19 cellular contexts compared by ENCODE assay signal in genomic region chr7:19362099-19362498, GRCh38.
DNase-seq lines count a peak whose midpoint lies in the region; ATAC-seq, FAIRE-seq and TF ChIP-seq lines count a peak whose summit lies in the region.
"Had no signal": no experiment of that assay in that cellular context is flagged by ENCODE, and none has a peak within 500 bp of the region (broad histone marks: within the 10 kb centered on the region; RNA-seq: fewer than 3 reads in every experiment).

No MANE protein-coding gene starts in this region.

- no peaks in the 10 kb centered on the region for H3K4me1 ChIP-seq in RWPE2 (ENCODE audit: insufficient read depth, poor library complexity, severe bottlenecking)
- H3K4me1 ChIP-seq: A549, prostate gland, uterus had no signal

- no peak for TF ChIP-seq CTCF in RWPE2 (IDR thresholded peaks at IDR 0.05; ENCODE audit: poor library complexity, severe bottlenecking)

- no peaks in the 10 kb centered on the region for H3K9me3 ChIP-seq in RWPE2 (ENCODE audit: severe bottlenecking)
- H3K9me3 ChIP-seq: A549, prostate gland, uterus had no signal

- no peaks in the 10 kb centered on the region for H3K36me3 ChIP-seq in RWPE2 (ENCODE audit: low read depth)
- H3K36me3 ChIP-seq: prostate gland, uterus had no signal

- H3K4me3 ChIP-seq in RWPE2 (ENCODE audit: severe bottlenecking) = no peak overlapping the region
- H3K4me3 ChIP-seq: A549, prostate gland, SK-N-MC, uterus had no signal

- ATAC-seq in RWPE2 (ENCODE audit: low read depth) (peak; percentile 74), GM18498 (IDR thresholded peaks at IDR 0.05; ENCODE audit: unreplicated experiment) (no peak)
- ATAC-seq: A549 had no signal

- peak; percentile 28 for DNase-seq in AG08395 (ENCODE audit: low spot score)
- peak; percentile 13 for DNase-seq in HPDE6-E6E7 (ENCODE audit: extremely low spot score)
- DNase-seq in RWPE2 (ENCODE audit: low spot score) = no peak
- DNase-seq in fibroblast of gingiva (ENCODE audit: low read depth) = peak; percentile 21
- DNase-seq in RCC 7860 (ENCODE audit: low spot score) = no peak
- no peak for DNase-seq in GM19238 (ENCODE audit: insufficient read length, low spot score)
- no peak for DNase-seq in stimulated activated CD4-positive, alpha-beta T cell treated with anti-CD3 and anti-CD28 coated beads, Interleukin-1b, Interleukin-23, amount 100 ng/mL, for 48 hours
- DNase-seq: activated naive CD4-positive, alpha-beta T cell treated with anti-CD3 and anti-CD28 coated beads, Interleukin-2, amount 50 U/mL, for 16 hours; activated T-cell treated with anti-CD3 and anti-CD28 coated beads, Interleukin-2, amount 50 U/mL, for 48 hours; cortex of kidney; midbrain; NCI-H146; nephron progenitor cell; substantia nigra; uterus had no signal

- no peak for FAIRE-seq in RCC 7860 (lab: Jason Lieb, UNC)
- FAIRE-seq: A549 had no signal

- no peaks in the 10 kb centered on the region for H3K27me3 ChIP-seq in RWPE2 (ENCODE audit: insufficient read depth, poor library complexity, severe bottlenecking)
- H3K27me3 ChIP-seq: uterus had no signal

- no peak overlapping the region for H3K27ac ChIP-seq in RWPE2 (ENCODE audit: poor library complexity, severe bottlenecking)
- H3K27ac ChIP-seq: A549, prostate gland, SK-N-MC, uterus had no signal

Comparison
In these comparisons a context has a peak if more than half of its experiments do, and no peak if none do; other contexts are left out.
1. DNase-seq: peak in AG08395 (single experiment), HPDE6-E6E7 (single experiment) and fibroblast of gingiva (single experiment); none in RWPE2 (single experiment), RCC 7860 (single experiment), GM19238 (single experiment) and stimulated activated CD4-positive, alpha-beta T cell treated with anti-CD3 and anti-CD28 coated beads, Interleukin-1b, Interleukin-23, amount 100 ng/mL, for 48 hours (single experiment).